ENCODE assay signal across 12 cellular contexts in the genomic region with DNA sequence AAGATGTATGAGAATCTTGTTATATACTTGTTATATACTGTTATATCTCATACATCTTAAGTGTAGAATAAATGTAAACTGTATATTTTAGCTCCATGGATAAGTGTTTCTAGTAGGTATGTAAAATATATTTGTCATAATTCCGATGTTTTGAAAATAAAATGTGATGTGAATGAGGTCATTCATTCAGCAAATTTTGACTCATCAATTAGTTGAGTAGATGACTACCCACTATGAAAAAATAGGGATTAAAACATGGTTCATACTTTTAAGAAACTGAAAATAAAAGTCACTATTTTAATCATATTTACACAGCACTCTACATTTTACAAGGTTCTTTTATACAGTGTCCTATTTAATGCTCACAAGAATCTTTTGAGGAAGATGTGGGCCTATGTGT. TPM values are rescaled to one million over a fixed set of nuclear protein-coding genes. Genes with fewer than 3 reads are reported as not detected.
"Had no signal": no experiment of that assay in that cellular context is flagged by ENCODE, and none has a peak within 500 bp of the region (broad histone marks: within the 10 kb centered on the region; RNA-seq: fewer than 3 reads in every experiment).

No MANE protein-coding gene starts in this region.

- H3K9me3 ChIP-seq: esophagus squamous epithelium, gastroesophageal sphincter, tibial artery, vagina had no signal

- H3K27ac ChIP-seq: brain microvascular endothelial cell, tibial artery, vagina had no signal

- ATAC-seq: natural killer cell treated with Interleukin-12 subunit alpha and Interleukin-12 subunit beta and Interleukin-15 and Interleukin-18, amount 100 ng/mL, for 72 hours; T-helper 17 cell had no signal

- H3K4me3 ChIP-seq: esophagus squamous epithelium, gastroesophageal sphincter, tibial artery, vagina had no signal

- H3K27me3 ChIP-seq: brain microvascular endothelial cell, esophagus squamous epithelium, gastroesophageal sphincter, tibial artery, vagina had no signal

- DNase-seq: activated CD4-positive, alpha-beta T cell treated with anti-CD3 and anti-CD28 coated beads, Interleukin-2, amount 50 U/mL, for 1 hour; activated CD4-positive, CD25-positive, alpha-beta regulatory T cell; activated naive CD4-positive, alpha-beta T cell treated with anti-CD3 and anti-CD28 coated beads, Interleukin-2, amount 50 U/mL, for 16 hours; brain microvascular endothelial cell; esophagus squamous epithelium; stimulated activated CD4-positive, alpha-beta T cell treated with anti-CD3 and anti-CD28 coated beads, Interleukin-4, amount 100 ng/mL, for 4 hours; T-helper 17 cell; tibial artery had no signal

- H3K4me1 ChIP-seq: esophagus squamous epithelium, tibial artery, vagina had no signal

- H3K36me3 ChIP-seq: brain microvascular endothelial cell, esophagus squamous epithelium, gastroesophageal sphincter, tibial artery, vagina had no signal

RNA-seq across cellular contexts. Expression of a gene that starts 28.4 kb away (rescaled TPM):
- total RNA-seq: lung microvascular endothelial cell; natural killer cell treated with Interleukin-12 subunit alpha and Interleukin-12 subunit beta and Interleukin-15 and Interleukin-18, amount 100 ng/mL, for 72 hours; T-helper 17 cell; vagina had no signal
